ENCODE assay signal across 16 cellular contexts in the genomic region with DNA sequence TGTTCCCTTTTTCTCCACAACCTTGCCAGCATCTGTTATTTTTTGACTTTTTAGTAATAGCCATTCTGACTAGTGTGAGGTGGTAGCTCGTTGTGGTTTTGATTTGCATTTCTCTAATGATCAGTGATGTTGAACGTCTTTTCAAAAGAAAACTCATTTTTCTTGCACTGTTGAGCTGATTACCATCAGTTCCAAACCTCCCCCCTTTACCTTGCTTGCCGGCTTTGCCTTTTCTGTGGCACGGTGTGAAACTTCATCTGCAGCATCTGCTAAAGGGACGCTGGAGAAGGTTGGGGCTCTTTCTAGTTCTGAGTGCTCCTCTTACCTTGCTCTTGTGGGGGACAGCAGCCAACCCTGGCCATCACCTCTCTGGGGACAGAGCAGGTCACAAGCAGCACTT. TPM values are rescaled to one million over a fixed set of nuclear protein-coding genes. Genes with fewer than 3 reads are reported as not detected.
A peak's percentile ranks its signal among the peaks of the same experiment; 100 is the strongest.
DNase-seq lines count a peak whose midpoint lies in the region; ATAC-seq, FAIRE-seq and TF ChIP-seq lines count a peak whose summit lies in the region.
"Not testable (repeated sequence)": the region's sequence is repeated elsewhere in the genome, so short reads cannot be mapped to it uniquely, and the experiment has no call there.
"Had no signal": no experiment of that assay in that cellular context is flagged by ENCODE, and none has a peak within 500 bp of the region (broad histone marks: within the 10 kb centered on the region; RNA-seq: fewer than 3 reads in every experiment).

No MANE protein-coding gene starts in this region.

- not testable (repeated sequence) for TF ChIP-seq CTCF in bronchial epithelial cell (IDR thresholded peaks at IDR 0.05; ENCODE audit: insufficient read depth, low read length, severe bottlenecking)

- not testable (repeated sequence) for DNase-seq in bronchial epithelial cell (ENCODE audit: low read depth)

- ATAC-seq in GM18502 (IDR thresholded peaks at IDR 0.05; ENCODE audit: poor library complexity, unreplicated experiment): peak; percentile 97
- ATAC-seq in GM18909 (IDR thresholded peaks at IDR 0.05; ENCODE audit: poor library complexity, unreplicated experiment): peak; percentile 92
- ATAC-seq in GM19467 (IDR thresholded peaks at IDR 0.05; ENCODE audit: unreplicated experiment): peak; percentile 85
- ATAC-seq in GM21723 (IDR thresholded peaks at IDR 0.05; ENCODE audit: unreplicated experiment): peak; percentile 93
- peak; percentile 89 for ATAC-seq in HG02870 (IDR thresholded peaks at IDR 0.05; ENCODE audit: unreplicated experiment)
- ATAC-seq in HG03097 (IDR thresholded peaks at IDR 0.05; ENCODE audit: low FRiP score, unreplicated experiment): peak; percentile 98
- ATAC-seq in HG03457 (IDR thresholded peaks at IDR 0.05; ENCODE audit: unreplicated experiment): peak; percentile 89

- not testable (repeated sequence) for H3K36me3 ChIP-seq in bronchial epithelial cell (ENCODE audit: control insufficient read depth, insufficient read depth, low read length)

- H3K4me3 ChIP-seq in bronchial epithelial cell (ENCODE audit: low read depth, low read length): not testable (repeated sequence)

- FAIRE-seq in bronchial epithelial cell (lab: Jason Lieb, UNC): peak; percentile 64

- H3K27me3 ChIP-seq in bronchial epithelial cell (ENCODE audit: control insufficient read depth, insufficient read depth, low read length): not testable (repeated sequence)

RNA-seq across cellular contexts. Expression of gene CDRT15L2, which starts 39.1 kb away (rescaled TPM):
- total RNA-seq in bronchial epithelial cell: not detected in 2 replicates
- total RNA-seq: activated CD4-positive, alpha-beta T cell treated with anti-CD3 and anti-CD28 coated beads, Interleukin-2, amount 10 ng/mL, durations not matched to agents 7 days and 5 days; activated naive CD4-positive, alpha-beta T cell treated with anti-CD3 and anti-CD28 coated beads, Interleukin-2, amount 50 U/mL, for 72 hours; ascending aorta; HT-29; left cardiac atrium; occipital lobe; SK-MEL-5; tibial nerve had no signal
